ENCODE assay signal across 1 cellular context in genomic region chr3:122973893-122974615, GRCh38.
TF ChIP-seq lines count a peak whose summit lies in the region.

No MANE protein-coding gene starts in this region.

TF ChIP-seq in SK-N-SH, 30 proteins besides CTCF, POLR2A, EP300 and RAD21 (continued from another document):
- no peak; the same call in 1 of the 2 replicates for TF ChIP-seq ZBTB33 (IDR thresholded peaks at IDR 0.05; ENCODE audit: borderline replicate concordance, low read depth)
- no peak for TF ChIP-seq EZH2phosphoT487 (IDR thresholded peaks at IDR 0.05; ENCODE audit: borderline replicate concordance, low read depth)
- TF ChIP-seq PBX3 (IDR thresholded peaks at IDR 0.05), result no peak
- TF ChIP-seq TEAD4 (IDR thresholded peaks at IDR 0.05; ENCODE audit: borderline replicate concordance, insufficient read depth), result no peak
- TF ChIP-seq RFX5 (IDR thresholded peaks at IDR 0.05; ENCODE audit: low read length), result no peak
- TF ChIP-seq TCF12 (IDR thresholded peaks at IDR 0.05), result peak; percentile 77; the same call in 1 of the 2 replicates
- peak; percentile 80 for TF ChIP-seq MAX (IDR thresholded peaks at IDR 0.05; ENCODE audit: low read depth)
- no peak for TF ChIP-seq FOSL2 (IDR thresholded peaks at IDR 0.05; ENCODE audit: borderline replicate concordance, low read depth)
- TF ChIP-seq YY1 (IDR thresholded peaks at IDR 0.05; ENCODE audit: low read depth), result no peak
- TF ChIP-seq SIN3A (IDR thresholded peaks at IDR 0.05; ENCODE audit: borderline replicate concordance, low read depth, low read length), result no peak
- TF ChIP-seq USF2 (IDR thresholded peaks at IDR 0.05; ENCODE audit: borderline replicate concordance, low read depth, low read length), result no peak
- TF ChIP-seq RCOR1 (IDR thresholded peaks at IDR 0.05; ENCODE audit: low read length), result peak; percentile 98
- TF ChIP-seq ELF1 (IDR thresholded peaks at IDR 0.05), result no peak
- TF ChIP-seq RXRA (IDR thresholded peaks at IDR 0.05; ENCODE audit: borderline replicate concordance, low read depth), result no peak
- TF ChIP-seq TAF1 (IDR thresholded peaks at IDR 0.05; ENCODE audit: borderline replicate concordance, low read depth, low read length), result no peak
- TF ChIP-seq IRF3 (IDR thresholded peaks at IDR 0.05; ENCODE audit: low read depth, low read length), result no peak
- no peak for TF ChIP-seq REST (IDR thresholded peaks at IDR 0.05; ENCODE audit: low read depth, low read length)
- TF ChIP-seq POLR2AphosphoS5 (IDR thresholded peaks at IDR 0.05; ENCODE audit: low read depth, low read length), result 0 out of 2 replicates have a peak, but pooled peaks have one; percentile 21
- TF ChIP-seq CHD2 (IDR thresholded peaks at IDR 0.05; ENCODE audit: low read length, partially characterized antibody), result peak; percentile 83
- TF ChIP-seq GATA2 (CRISPR knock-in tag; IDR thresholded peaks at IDR 0.05), result peak; percentile 86
- TF ChIP-seq FOXM1 (IDR thresholded peaks at IDR 0.05; ENCODE audit: low read depth), result no peak
